Comparison of ENCODE assay signal across 24 cellular contexts in the genomic region with DNA sequence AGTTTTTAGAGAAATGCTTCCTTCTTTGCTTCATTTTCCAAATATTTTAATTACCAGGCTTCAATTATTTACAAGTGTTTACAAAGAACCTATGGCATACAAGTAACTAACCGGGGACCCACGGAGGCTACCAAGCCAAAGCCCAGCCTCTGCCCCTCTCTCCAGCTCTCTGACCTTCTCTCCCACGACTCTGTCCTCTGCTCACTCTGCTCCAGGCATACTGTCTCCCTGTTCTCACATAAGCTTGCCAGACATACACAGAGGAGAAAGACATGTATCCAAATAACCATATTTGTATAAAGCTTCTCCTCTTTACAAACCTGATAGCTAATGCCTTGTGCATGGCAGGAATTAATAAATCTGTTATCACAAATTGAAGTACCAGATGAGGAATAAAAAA.
"Had no signal": no experiment of that assay in that cellular context is flagged by ENCODE, and none has a peak within 500 bp of the region (broad histone marks: within the 10 kb centered on the region; RNA-seq: fewer than 3 reads in every experiment).

No MANE protein-coding gene starts in this region.

- H3K4me1 Mint-ChIP-seq: naive thymus-derived CD8-positive, alpha-beta T cell had no signal

- H3K9me3 Mint-ChIP-seq: naive thymus-derived CD8-positive, alpha-beta T cell; nephron; neural crest cell; stimulated activated naive CD8-positive, alpha-beta T cell treated with anti-CD3 and anti-CD28 coated beads, Interleukin-15, Interleukin-2, amounts not matched to agents 100 ng/mL and 50 ng/mL, for 24 hours had no signal

- H3K9me3 ChIP-seq: lower lobe of right lung, psoas muscle, suprapubic skin, thoracic aorta, tibial artery, upper lobe of right lung had no signal

- H3K27me3 Mint-ChIP-seq: stimulated activated naive CD8-positive, alpha-beta T cell treated with anti-CD3 and anti-CD28 coated beads, Interleukin-15, Interleukin-2, amounts not matched to agents 100 ng/mL and 50 ng/mL, for 24 hours had no signal

- H3K9ac ChIP-seq: parathyroid adenoma had no signal

- DNase-seq: islet precursor cell; lower lobe of right lung; mammary epithelial cell; mesenchymal stem cell; naive thymus-derived CD8-positive, alpha-beta T cell; nucleus accumbens; psoas muscle; stimulated activated CD4-positive, alpha-beta T cell treated with anti-CD3 and anti-CD28 coated beads, Interleukin-12 subunit alpha, Interleukin-12 subunit beta, amount 100 ng/mL, for 4 hours; stimulated activated CD4-positive, alpha-beta T cell treated with anti-CD3 and anti-CD28 coated beads, Interleukin-15, amount 100 ng/mL, for 24 hours; stimulated activated CD4-positive, alpha-beta T cell treated with anti-CD3 and anti-CD28 coated beads, Interleukin-2, amount 100 ng/mL, for 24 hours; stimulated activated CD4-positive, alpha-beta T cell treated with anti-CD3 and anti-CD28 coated beads, Interleukin-4, amount 100 ng/mL, for 1 hour; stimulated activated naive CD4-positive, alpha-beta T cell; tibial artery; trophoblast cell; upper lobe of right lung had no signal

- ATAC-seq: lower lobe of right lung; naive thymus-derived CD8-positive, alpha-beta T cell; psoas muscle; sciatic nerve; upper lobe of right lung had no signal

- H3K27me3 ChIP-seq: hepatocyte, suprapubic skin, tibial artery, upper lobe of right lung had no signal

- H3K36me3 Mint-ChIP-seq: naive thymus-derived CD8-positive, alpha-beta T cell had no signal

- H3K4me1 ChIP-seq: lower lobe of right lung, parathyroid adenoma, psoas muscle, suprapubic skin, tibial artery, upper lobe of right lung had no signal

- H3K4me3 ChIP-seq: hepatocyte, lower lobe of right lung, psoas muscle, skin epidermis, suprapubic skin, thoracic aorta, tibial artery, upper lobe of right lung had no signal

- H3K36me3 ChIP-seq: lower lobe of right lung, suprapubic skin, thoracic aorta, tibial artery, upper lobe of right lung had no signal

- H3K4me3 Mint-ChIP-seq: naive thymus-derived CD8-positive, alpha-beta T cell; nephron; neural crest cell; stimulated activated naive CD8-positive, alpha-beta T cell treated with anti-CD3 and anti-CD28 coated beads, Interleukin-15, Interleukin-2, amounts not matched to agents 100 ng/mL and 50 ng/mL, for 24 hours had no signal

- H3K27ac Mint-ChIP-seq: naive thymus-derived CD8-positive, alpha-beta T cell; stimulated activated naive CD8-positive, alpha-beta T cell treated with anti-CD3 and anti-CD28 coated beads, Interleukin-15, Interleukin-2, amounts not matched to agents 100 ng/mL and 50 ng/mL, for 24 hours had no signal

- H3K27ac ChIP-seq: hepatocyte, lower lobe of right lung, parathyroid adenoma, psoas muscle, skin epidermis, suprapubic skin, thoracic aorta, tibial artery, upper lobe of right lung had no signal
